In the genomic region with DNA sequence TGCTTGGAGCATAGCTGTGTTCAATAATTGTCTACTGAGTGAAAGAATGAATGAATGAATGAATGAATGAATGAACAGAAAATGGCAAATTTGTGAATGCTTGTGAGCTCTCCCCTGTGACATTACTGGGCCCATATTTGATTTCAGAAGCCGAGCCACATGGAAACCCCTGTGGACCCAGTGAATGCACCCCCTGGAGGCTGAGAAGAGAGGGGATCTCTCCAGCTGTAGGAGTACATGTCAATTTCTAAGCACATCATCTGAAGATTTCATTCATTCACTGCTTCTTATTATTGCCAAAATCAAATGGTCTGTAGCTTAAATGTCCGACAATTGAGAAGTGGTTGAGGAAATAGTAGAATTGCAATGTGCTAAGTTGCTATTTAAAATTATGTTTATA, we compare ENCODE assay signal across 24 cellular contexts.
"Had no signal": no experiment of that assay in that cellular context is flagged by ENCODE, and none has a peak within 500 bp of the region (broad histone marks: within the 10 kb centered on the region; RNA-seq: fewer than 3 reads in every experiment).

No MANE protein-coding gene starts in this region.

- H3K36me3 Mint-ChIP-seq: natural killer cell had no signal

- H3K27ac Mint-ChIP-seq: activated CD4-positive, alpha-beta T cell treated with anti-CD3 and anti-CD28 coated beads, Interleukin-2, amount 10 ng/mL, durations not matched to agents 7 days and 5 days; activated naive CD4-positive, alpha-beta T cell treated with anti-CD3 and anti-CD28 coated beads for 36 hours; activated naive CD8-positive, alpha-beta T cell treated with anti-CD3 and anti-CD28 coated beads, Interleukin-2, amount 50 U/mL, for 24 hours; activated T-helper 1 cell treated with anti-CD3 and anti-CD28 coated beads, Interleukin-12 subunit alpha, Interleukin-12 subunit beta, Interleukin-2, Interleukin-4 antibody, amounts not matched to agents 30 ng/mL and 10 ng/mL and 1 ng/mL, durations not matched to agents 14 hours and 24 hours and 36 hours; natural killer cell had no signal

- H3K4me1 Mint-ChIP-seq: activated CD4-positive, alpha-beta T cell treated with anti-CD3 and anti-CD28 coated beads, Interleukin-2, amount 10 ng/mL, durations not matched to agents 7 days and 5 days; activated naive CD8-positive, alpha-beta T cell treated with anti-CD3 and anti-CD28 coated beads, Interleukin-2, amount 50 U/mL, for 24 hours; natural killer cell had no signal

- H3K27ac ChIP-seq: ascending aorta, gastrocnemius medialis, heart left ventricle, left ventricle myocardium inferior, prostate gland, skin epidermis, tibial nerve, vagina had no signal

- DNase-seq: activated CD4-positive, alpha-beta T cell treated with anti-CD3 and anti-CD28 coated beads, Interleukin-2, amount 10 ng/mL, durations not matched to agents 7 days and 5 days; activated naive CD4-positive, alpha-beta T cell treated with anti-CD3 and anti-CD28 coated beads for 36 hours; activated naive CD8-positive, alpha-beta T cell treated with anti-CD3 and anti-CD28 coated beads, Interleukin-2, amount 50 U/mL, for 24 hours; central memory CD4-positive, alpha-beta T cell; cortex of kidney; effector CD4-positive, alpha-beta T cell; gastrocnemius medialis; heart left ventricle; islet precursor cell; left ventricle myocardium inferior; natural killer cell; nucleus accumbens; right cardiac atrium; stimulated activated CD4-positive, alpha-beta T cell treated with anti-CD3 and anti-CD28 coated beads, Interleukin-15, amount 100 ng/mL, for 24 hours; stimulated activated CD4-positive, alpha-beta T cell treated with anti-CD3 and anti-CD28 coated beads, Interleukin-4, amount 100 ng/mL, for 4 hours; stimulated activated CD8-positive, alpha-beta memory T cell treated with anti-CD3 and anti-CD28 coated beads, Interleukin-4, amount 100 ng/mL, for 48 hours; stimulated activated naive CD4-positive, alpha-beta T cell treated with Interleukin-2 at 50 U/mL for 16 hours; substantia nigra had no signal

- ATAC-seq: activated naive CD8-positive, alpha-beta T cell treated with anti-CD3 and anti-CD28 coated beads, Interleukin-2, amount 50 U/mL, for 24 hours; gastrocnemius medialis; heart left ventricle; natural killer cell; right cardiac atrium had no signal

- H3K4me1 ChIP-seq: ascending aorta, gastrocnemius medialis, heart left ventricle, left ventricle myocardium inferior, prostate gland, tibial nerve, vagina had no signal

- H3K27me3 ChIP-seq: ascending aorta, gastrocnemius medialis, tibial nerve, vagina had no signal

- H3K36me3 ChIP-seq: ascending aorta, gastrocnemius medialis, heart left ventricle, left ventricle myocardium inferior, prostate gland, tibial nerve, vagina had no signal

- H3K4me3 ChIP-seq: ascending aorta, gastrocnemius medialis, heart left ventricle, left ventricle myocardium inferior, prostate gland, skin epidermis, tibial nerve, vagina had no signal

- H3K4me3 Mint-ChIP-seq: activated CD4-positive, alpha-beta T cell treated with anti-CD3 and anti-CD28 coated beads, Interleukin-2, amount 10 ng/mL, durations not matched to agents 7 days and 5 days; activated naive CD4-positive, alpha-beta T cell treated with anti-CD3 and anti-CD28 coated beads for 36 hours; activated naive CD8-positive, alpha-beta T cell treated with anti-CD3 and anti-CD28 coated beads, Interleukin-2, amount 50 U/mL, for 24 hours; activated T-helper 1 cell treated with anti-CD3 and anti-CD28 coated beads, Interleukin-12 subunit alpha, Interleukin-12 subunit beta, Interleukin-2, Interleukin-4 antibody, amounts not matched to agents 30 ng/mL and 10 ng/mL and 1 ng/mL, durations not matched to agents 14 hours and 24 hours and 36 hours; natural killer cell had no signal

- H3K9me3 ChIP-seq: ascending aorta, gastrocnemius medialis, heart left ventricle, left ventricle myocardium inferior, prostate gland, tibial nerve, vagina had no signal

- H3K9me3 Mint-ChIP-seq: activated CD4-positive, alpha-beta T cell treated with anti-CD3 and anti-CD28 coated beads, Interleukin-2, amount 10 ng/mL, durations not matched to agents 7 days and 5 days; activated naive CD4-positive, alpha-beta T cell treated with anti-CD3 and anti-CD28 coated beads for 36 hours; activated naive CD8-positive, alpha-beta T cell treated with anti-CD3 and anti-CD28 coated beads, Interleukin-2, amount 50 U/mL, for 24 hours; activated T-helper 1 cell treated with anti-CD3 and anti-CD28 coated beads, Interleukin-12 subunit alpha, Interleukin-12 subunit beta, Interleukin-2, Interleukin-4 antibody, amounts not matched to agents 30 ng/mL and 10 ng/mL and 1 ng/mL, durations not matched to agents 14 hours and 24 hours and 36 hours; natural killer cell had no signal

- H3K27me3 Mint-ChIP-seq: activated CD4-positive, alpha-beta T cell treated with anti-CD3 and anti-CD28 coated beads, Interleukin-2, amount 10 ng/mL, durations not matched to agents 7 days and 5 days; activated naive CD8-positive, alpha-beta T cell treated with anti-CD3 and anti-CD28 coated beads, Interleukin-2, amount 50 U/mL, for 24 hours had no signal
